Comparison of ENCODE assay signal across 8 cellular contexts in genomic region chr6:100664274-100665040, GRCh38.
DNase-seq lines count a peak whose midpoint lies in the region; ATAC-seq and TF ChIP-seq lines count a peak whose summit lies in the region.

No MANE protein-coding gene starts in this region.

- no peaks in the 10 kb centered on the region for H3K4me1 ChIP-seq in prostate gland (replicated peaks)

- no peaks in the 10 kb centered on the region for H3K27me3 ChIP-seq in prostate gland (replicated peaks; ENCODE audit: insufficient read depth)

- peak; percentile 37 for ATAC-seq in GM19372 (IDR thresholded peaks at IDR 0.05; ENCODE audit: low read depth, unreplicated experiment)
- peak; percentile 48 for ATAC-seq in HG03354 (IDR thresholded peaks at IDR 0.05; ENCODE audit: poor library complexity, severe bottlenecking, unreplicated experiment)

- no peaks in the 10 kb centered on the region for H3K9me3 ChIP-seq in prostate gland

- H3K27ac ChIP-seq in prostate gland: no peak overlapping the region

- DNase-seq in DMS53 (lab: John Stamatoyannopoulos, UW): peak; percentile 46
- DNase-seq in RPMI8226: peak; percentile 18
- DNase-seq in erythroblast (lab: John Stamatoyannopoulos, UW): peak; percentile 38 to 67
- no peak for DNase-seq in prostate gland (ENCODE audit: low spot score)
- DNase-seq in C1 segment of cervical spinal cord (lab: John Stamatoyannopoulos, UW): no peak
- DNase-seq in NCI-H187 (lab: John Stamatoyannopoulos, UW): no peak

- intact Hi-C loops in prostate gland (cut with DNase I): loop anchor here (10.0 kb wide), 1 partner anchor 550 kb away; no protein-coding TSS in a partner anchor

- TF ChIP-seq CTCF in prostate gland (IDR thresholded peaks at IDR 0.05): peak; percentile 20 to 60 (median 51)

- no peaks in the 10 kb centered on the region for H3K36me3 ChIP-seq in prostate gland

- H3K4me3 ChIP-seq in prostate gland: no peak overlapping the region

- no peak for TF ChIP-seq POLR2A in erythroblast (IDR thresholded peaks at IDR 0.05; ENCODE audit: low read length)
- no peak for TF ChIP-seq POLR2A in prostate gland (IDR thresholded peaks at IDR 0.05)

Comparison
In these comparisons a context has a peak if more than half of its experiments do, and no peak if none do; other contexts are left out.
1. DNase-seq: peak in DMS53 (single experiment), RPMI8226 (single experiment) and erythroblast (2 of 2); none in prostate gland (single experiment), C1 segment of cervical spinal cord (0 of 14) and NCI-H187 (0 of 2).